Comparison of ENCODE assay signal across 2 cellular contexts in genomic region chr15:63155486-63155885, GRCh38.
TF ChIP-seq lines count a peak whose summit lies in the region.

No MANE protein-coding gene starts in this region.

TF ChIP-seq in HepG2, 621 proteins besides CTCF, POLR2A, EP300 and RAD21:
- TF ChIP-seq NFE2L1 (CRISPR knock-in tag; IDR thresholded peaks at IDR 0.05; ENCODE audit: borderline replicate concordance) = no peak
- peak; percentile 54; the same call in 1 of the 2 replicates for TF ChIP-seq RBFOX2 (IDR thresholded peaks at IDR 0.05; ENCODE audit: low read depth, low read length)

TF ChIP-seq in HEK293T, 16 proteins besides CTCF, POLR2A, EP300 and RAD21:
- TF ChIP-seq ZNF384 (IDR thresholded peaks at IDR 0.05) (no peak), ELF4 (IDR thresholded peaks at IDR 0.05) (no peak), LEF1 (IDR thresholded peaks at IDR 0.05; ENCODE audit: borderline replicate concordance) (no peak), PKNOX1 (IDR thresholded peaks at IDR 0.05) (no peak), HDGF (IDR thresholded peaks at IDR 0.05; ENCODE audit: borderline replicate concordance) (no peak)
